ENCODE assay signal across 1 cellular context in the genomic region with DNA sequence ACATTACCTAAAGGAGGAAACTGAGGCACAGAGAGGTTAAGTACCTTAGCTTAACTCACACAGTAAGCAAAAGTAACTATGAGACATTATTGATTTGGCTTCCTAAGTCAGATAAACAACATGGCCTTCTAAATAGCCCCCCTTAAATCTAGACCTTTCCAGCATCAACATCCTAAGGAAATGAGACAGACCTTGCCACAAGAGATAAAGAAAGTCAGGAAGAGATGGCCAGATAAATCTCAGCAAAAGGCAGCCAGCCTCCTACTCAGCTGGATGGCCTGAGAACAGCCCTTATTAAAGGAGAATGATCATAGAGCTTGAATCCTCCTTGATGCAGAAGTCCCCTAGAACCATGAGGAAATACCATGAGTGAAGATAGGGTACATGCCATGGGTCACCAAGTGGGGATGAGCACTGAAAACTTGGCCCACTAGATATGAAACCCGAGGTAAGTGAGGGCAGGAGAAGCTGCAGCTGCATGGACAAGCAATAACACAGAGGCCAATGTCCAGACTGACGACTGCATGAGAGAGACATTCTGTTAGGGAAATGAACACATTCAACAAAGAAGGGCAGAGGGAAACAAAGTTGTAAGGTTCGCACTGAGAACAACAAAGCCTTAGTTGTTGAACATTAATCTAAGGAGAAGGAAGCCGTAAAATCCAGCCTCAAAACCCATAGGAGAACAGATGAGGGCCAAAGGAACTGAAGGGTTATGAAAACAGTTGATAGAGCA.
TF ChIP-seq lines count a peak whose summit lies in the region.

No MANE protein-coding gene starts in this region.

TF ChIP-seq in HepG2, 621 proteins besides CTCF, POLR2A, EP300 and RAD21 (continued from another document):
- TF ChIP-seq ZUFSP (CRISPR knock-in tag; IDR thresholded peaks at IDR 0.05; ENCODE audit: borderline replicate concordance) (no peak), NONO (IDR thresholded peaks at IDR 0.05) (no peak), NONO (CRISPR knock-in tag; conservative IDR thresholded peaks at IDR 0.05) (no peak), IRX3 (CRISPR knock-in tag; IDR thresholded peaks at IDR 0.05; ENCODE audit: borderline replicate concordance, low read depth) (no peak), SPEN (CRISPR knock-in tag; IDR thresholded peaks at IDR 0.05; ENCODE audit: low read depth) (no peak), DNMT1 (CRISPR knock-in tag; IDR thresholded peaks at IDR 0.05) (no peak), GFI1 (CRISPR knock-in tag; IDR thresholded peaks at IDR 0.05; ENCODE audit: borderline replicate concordance) (no peak), NR2F1 (CRISPR knock-in tag; IDR thresholded peaks at IDR 0.05) (no peak), AFF4 (CRISPR knock-in tag; IDR thresholded peaks at IDR 0.05) (no peak), NPAS2 (CRISPR knock-in tag; IDR thresholded peaks at IDR 0.05; ENCODE audit: borderline replicate concordance) (no peak), ZNF343 (CRISPR knock-in tag; IDR thresholded peaks at IDR 0.05) (no peak), ATF7-NPFF (CRISPR knock-in tag; IDR thresholded peaks at IDR 0.05; ENCODE audit: low read depth) (no peak), MEF2D (CRISPR knock-in tag; IDR thresholded peaks at IDR 0.05) (no peak)
